ENCODE assay signal across 8 cellular contexts in the genomic region with DNA sequence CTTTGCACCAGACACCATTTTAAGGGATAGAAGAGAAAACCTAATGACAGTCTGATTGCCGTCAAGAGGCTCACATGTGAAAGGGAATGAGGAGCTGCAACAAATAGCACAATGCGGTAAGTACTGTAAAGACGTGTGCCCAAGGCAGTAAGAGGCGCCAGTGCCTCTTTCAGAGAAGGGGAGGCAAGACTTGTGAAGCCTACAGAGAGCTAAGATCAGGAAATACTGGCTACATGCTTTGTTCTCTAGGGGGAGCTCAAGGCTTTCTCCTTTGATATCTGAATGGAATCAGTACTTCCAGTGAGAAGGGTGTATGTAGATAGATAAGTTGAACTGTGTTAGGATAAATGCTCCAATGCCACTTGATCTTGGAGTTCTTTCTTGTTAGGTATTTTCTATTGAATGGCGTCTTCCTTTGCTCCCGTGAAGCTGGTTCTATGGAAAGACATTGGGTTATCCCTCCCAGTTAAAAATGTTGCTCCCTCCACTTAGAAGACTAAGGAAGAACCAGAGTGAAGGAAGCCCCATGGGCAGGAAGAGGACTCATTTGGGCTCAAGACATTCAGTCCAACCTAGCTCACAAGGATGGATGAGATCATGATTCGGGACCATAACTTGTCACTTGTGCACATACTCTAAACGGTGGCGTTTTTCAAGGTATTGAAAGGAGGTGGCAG. TPM values are rescaled to one million over a fixed set of nuclear protein-coding genes. Genes with fewer than 3 reads are reported as not detected.
DNase-seq lines count a peak whose midpoint lies in the region; ATAC-seq and TF ChIP-seq lines count a peak whose summit lies in the region.

No MANE protein-coding gene starts in this region.

- in situ Hi-C loops in T47D (cut with HindIII; ENCODE audit: low pct_unique_long_range_greater_than_20kb, low sequenced_read_pairs) = no loop called here

- H3K27ac ChIP-seq in stomach = no peak overlapping the region

- CTCF ChIA-PET in activated naive CD4-positive, alpha-beta T cell treated with anti-CD3 and anti-CD28 coated beads, Interleukin-2, amount 10 ng/mL, durations not matched to agents 7 days and 5 days (lab: Charles Lee) = interaction anchor here (0.6 to 2.1 kb wide), 21 partner anchors 9 to 143 kb away, joined by 3 to 33 read pairs (median 3); partner anchors contain the start of gene RNF20

- H3K9me3 Mint-ChIP-seq in activated naive CD4-positive, alpha-beta T cell treated with anti-CD3 and anti-CD28 coated beads, Interleukin-2, amount 10 ng/mL, durations not matched to agents 7 days and 5 days = no peaks in the 10 kb centered on the region

- peaks cover 8% of the 10 kb centered on the region for H3K27me3 Mint-ChIP-seq in activated naive CD4-positive, alpha-beta T cell treated with anti-CD3 and anti-CD28 coated beads, Interleukin-2, amount 10 ng/mL, durations not matched to agents 7 days and 5 days

- no peak overlapping the region for H3K27ac Mint-ChIP-seq in activated naive CD4-positive, alpha-beta T cell treated with anti-CD3 and anti-CD28 coated beads, Interleukin-2, amount 10 ng/mL, durations not matched to agents 7 days and 5 days

- H3K4me3 Mint-ChIP-seq in activated naive CD4-positive, alpha-beta T cell treated with anti-CD3 and anti-CD28 coated beads, Interleukin-2, amount 10 ng/mL, durations not matched to agents 7 days and 5 days = no peak overlapping the region

- TF ChIP-seq POLR2A in stomach (IDR thresholded peaks at IDR 0.05) = no peak

- H3K27me3 ChIP-seq in stomach = peaks cover 0 to 5% (median 0%) of the 10 kb centered on the region in 3 donors

- H3K4me1 ChIP-seq in stomach = peaks cover 0 to 17% (median 0%) of the 10 kb centered on the region in 4 donors

- peak; percentile 29 for DNase-seq in activated naive CD4-positive, alpha-beta T cell treated with anti-CD3 and anti-CD28 coated beads, Interleukin-2, amount 10 ng/mL, durations not matched to agents 7 days and 5 days
- DNase-seq in activated naive CD4-positive, alpha-beta T cell treated with Interleukin-2 at 50 U/mL for 16 hours = no peak
- DNase-seq in NOMO-1 treated with DMSO at 0.1 percent for 48 hours (lab: John Stamatoyannopoulos, UW; ENCODE audit: unreplicated experiment) (peak; percentile 50), T47D (ENCODE audit: low read depth in 1 of 2, low spot score in 1 of 2) (peak; percentile 31 to 76), iris pigment epithelial cell (ENCODE audit: low read depth) (peak; percentile 85), stomach (no peak)

- H3K4me3 ChIP-seq in stomach = no peak overlapping the region

- intact Hi-C loops in stomach (cut with DNase I; ENCODE audit: low total_unique reads) = loop anchor here (2.0 kb wide), 1 partner anchor 70 kb away; no protein-coding TSS in a partner anchor

- peak; percentile 84 for TF ChIP-seq RAD21 in Ishikawa (IDR thresholded peaks at IDR 0.05; ENCODE audit: low read depth)

- TF ChIP-seq EP300 in Ishikawa (IDR thresholded peaks at IDR 0.05; ENCODE audit: borderline replicate concordance) (no peak), stomach (IDR thresholded peaks at IDR 0.05) (no peak)

- WGBS in stomach, 5 donors = 32 to 44% (median 40%) methylated on average over 9 of the region's 9 CpGs

- no peaks in the 10 kb centered on the region for H3K36me3 Mint-ChIP-seq in activated naive CD4-positive, alpha-beta T cell treated with anti-CD3 and anti-CD28 coated beads, Interleukin-2, amount 10 ng/mL, durations not matched to agents 7 days and 5 days

- H3K4me1 Mint-ChIP-seq in activated naive CD4-positive, alpha-beta T cell treated with anti-CD3 and anti-CD28 coated beads, Interleukin-2, amount 10 ng/mL, durations not matched to agents 7 days and 5 days = no peaks in the 10 kb centered on the region

- H3K9me3 ChIP-seq in stomach = no peaks in the 10 kb centered on the region

- TF ChIP-seq CTCF in stomach (IDR thresholded peaks at IDR 0.05) = peak in 4 of 7 experiments; percentile 57 to 76 (median 64)

- ATAC-seq in GM21825 (IDR thresholded peaks at IDR 0.05; ENCODE audit: unreplicated experiment) = peak; percentile 92

- H3K36me3 ChIP-seq in stomach = no peaks in the 10 kb centered on the region

TF ChIP-seq in Ishikawa, 13 proteins besides CTCF, POLR2A, EP300 and RAD21:
- TF ChIP-seq TEAD4 (IDR thresholded peaks at IDR 0.05) (no peak), EGR1 (IDR thresholded peaks at IDR 0.05) (no peak), TAF1 (IDR thresholded peaks at IDR 0.05; ENCODE audit: low read depth) (no peak), MAX (IDR thresholded peaks at IDR 0.05) (no peak), YY1 (IDR thresholded peaks at IDR 0.05; ENCODE audit: low read depth) (no peak), FOXM1 (IDR thresholded peaks at IDR 0.05; ENCODE audit: borderline replicate concordance, low read depth) (no peak), CREB1 (IDR thresholded peaks at IDR 0.05; ENCODE audit: low read depth) (no peak)

RNA-seq across cellular contexts. Expression of gene ALDOB, which starts 23.5 kb away (rescaled TPM):
- 100 to 1,000 TPM in 1 of 5 donors, 1 to 10 TPM in 2, under 1 TPM in 1, not detected in 1; 0.45 to 101 (median 2.4) TPM for total RNA-seq in stomach
- 10 to 100 TPM in 1 of 3 donors, 1 to 10 TPM in 2; 1.1 to 13.0 (median 2.5) TPM for polyA plus RNA-seq in stomach

Comparison
In these comparisons a context has a peak if more than half of its experiments do, and no peak if none do; other contexts are left out.
1. DNase-seq: peak in activated naive CD4-positive, alpha-beta T cell treated with anti-CD3 and anti-CD28 coated beads, Interleukin-2, amount 10 ng/mL, durations not matched to agents 7 days and 5 days (single experiment), NOMO-1 treated with DMSO at 0.1 percent for 48 hours (single experiment), T47D (2 of 2) and iris pigment epithelial cell (single experiment); none in activated naive CD4-positive, alpha-beta T cell treated with Interleukin-2 at 50 U/mL for 16 hours (single experiment) and stomach (single experiment).